Comparison of ENCODE assay signal across 28 cellular contexts in genomic region chr3:159157275-159157674, GRCh38.
DNase-seq lines count a peak whose midpoint lies in the region; ATAC-seq and TF ChIP-seq lines count a peak whose summit lies in the region.
"Had no signal": no experiment of that assay in that cellular context is flagged by ENCODE, and none has a peak within 500 bp of the region (broad histone marks: within the 10 kb centered on the region; RNA-seq: fewer than 3 reads in every experiment).

No MANE protein-coding gene starts in this region.

- H3K79me2 ChIP-seq in PC-3 (ENCODE audit: low read length): 0 out of 2 replicates have a peak, but pooled peaks cover 6% of the 10 kb centered on the region

- H4K20me1 ChIP-seq in PC-3 (ENCODE audit: low read length): no peaks in the 10 kb centered on the region
- H4K20me1 ChIP-seq: BLaER1; BLaER1 treated with 17β-estradiol and CSF1 and Interleukin-3, amounts not matched to agents 10 nM and 100 nM had no signal

- POLR2A ChIA-PET in PC-3 (lab: Charles Lee; ENCODE audit: unreplicated experiment): no interaction called here

- H2AFZ ChIP-seq in PC-3 (ENCODE audit: low read length): no peak overlapping the region

- H3K27me3 ChIP-seq in PC-3 (ENCODE audit: low read length): no peaks in the 10 kb centered on the region
- H3K27me3 ChIP-seq: BE2C; BLaER1; BLaER1 treated with 17β-estradiol and CSF1 and Interleukin-3, amounts not matched to agents 10 nM and 100 nM had no signal

- H3K4me1 ChIP-seq in PC-3 (ENCODE audit: insufficient read depth, low read length): peaks cover 38% of the 10 kb centered on the region
- H3K4me1 ChIP-seq: A549; BE2C; BLaER1; BLaER1 treated with 17β-estradiol and CSF1 and Interleukin-3, amounts not matched to agents 10 nM and 100 nM; Caco-2 had no signal

- no peaks in the 10 kb centered on the region for H3K9me2 ChIP-seq in PC-3 (replicated peaks; ENCODE audit: low read length)

- CTCF ChIA-PET in PC-3 (lab: Charles Lee): no interaction called here

- BruUV-seq in PC-3 (replicated peaks; lab: Mats Ljungman, UMichigan): no TSS peak

- peak; percentile 64 for ATAC-seq in PC-3
- ATAC-seq: A549; CD8-positive, alpha-beta T cell had no signal

- DNase-seq in NCI-H69 (lab: John Stamatoyannopoulos, UW) (peak; percentile 6), PC-3 (peak; percentile 68), NCI-H1436 treated with DMSO at 0.1 percent for 48 hours (lab: John Stamatoyannopoulos, UW) (no peak), MV-4-11 (lab: John Stamatoyannopoulos, UW) (no peak)
- DNase-seq: 8988T; ACHN; AML-193; BE2C; C1 segment of cervical spinal cord; Caco-2; Calu3; CD4-positive, alpha-beta memory T cell; CD4-positive, alpha-beta T cell; CD4-positive, CD25-positive, alpha-beta regulatory T cell; CD8-positive, alpha-beta memory T cell; CD8-positive, alpha-beta T cell; DMS 273 treated with DMSO at 0.1 percent for 48 hours; DMS153; DMS53; DMS79; DMS79 treated with DMSO at 0.1 percent for 48 hours; DND-41; EL had no signal

- H3K4me2 ChIP-seq in PC-3 (ENCODE audit: low read length): peak overlapping the region; percentile 44
- H3K4me2 ChIP-seq: A549; BLaER1; BLaER1 treated with 17β-estradiol and CSF1 and Interleukin-3, amounts not matched to agents 10 nM and 100 nM had no signal

- no peaks in the 10 kb centered on the region for H3K9me3 ChIP-seq in PC-3 (ENCODE audit: low read length)
- H3K9me3 ChIP-seq: A549; BE2C; BLaER1; BLaER1 treated with 17β-estradiol and CSF1 and Interleukin-3, amounts not matched to agents 10 nM and 100 nM; Caco-2 had no signal

- intact Hi-C loops in PC-3 (cut with micrococcal nuclease): no loop called here

- no peaks in the 10 kb centered on the region for H3F3A ChIP-seq in PC-3 (ENCODE audit: low read length, unreplicated experiment)

- H3K36me3 ChIP-seq in PC-3 (ENCODE audit: low read depth, low read length): no peaks in the 10 kb centered on the region
- H3K36me3 ChIP-seq: BE2C; BLaER1; BLaER1 treated with 17β-estradiol and CSF1 and Interleukin-3, amounts not matched to agents 10 nM and 100 nM had no signal

- H3K27ac ChIP-seq in PC-3 (ENCODE audit: low read length): peak overlapping the region; percentile 59
- H3K27ac ChIP-seq: 22Rv1; A549; BLaER1; BLaER1 treated with 17β-estradiol and CSF1 and Interleukin-3, amounts not matched to agents 10 nM and 100 nM; C4-2B had no signal

- H3K9ac ChIP-seq in PC-3 (ENCODE audit: low read length): peak overlapping the region; percentile 32; the same call in 1 of the 2 replicates
- H3K9ac ChIP-seq: BLaER1; BLaER1 treated with 17β-estradiol and CSF1 and Interleukin-3, amounts not matched to agents 10 nM and 100 nM had no signal

- no peak overlapping the region for H3K4me3 ChIP-seq in PC-3 (ENCODE audit: low read length)
- H3K4me3 ChIP-seq: A549; BLaER1; BLaER1 treated with 17β-estradiol and CSF1 and Interleukin-3, amounts not matched to agents 10 nM and 100 nM had no signal

- TF ChIP-seq CTCF in PC-3 (conservative IDR thresholded peaks at IDR 0.05; ENCODE audit: low read depth, low read length): no peak

Comparison
In these comparisons a context has a peak if more than half of its experiments do, and no peak if none do; other contexts are left out.
1. DNase-seq: peak in NCI-H69 (single experiment) and PC-3 (single experiment); none in NCI-H1436 treated with DMSO at 0.1 percent for 48 hours (single experiment) and MV-4-11 (single experiment).